In the genomic region with DNA sequence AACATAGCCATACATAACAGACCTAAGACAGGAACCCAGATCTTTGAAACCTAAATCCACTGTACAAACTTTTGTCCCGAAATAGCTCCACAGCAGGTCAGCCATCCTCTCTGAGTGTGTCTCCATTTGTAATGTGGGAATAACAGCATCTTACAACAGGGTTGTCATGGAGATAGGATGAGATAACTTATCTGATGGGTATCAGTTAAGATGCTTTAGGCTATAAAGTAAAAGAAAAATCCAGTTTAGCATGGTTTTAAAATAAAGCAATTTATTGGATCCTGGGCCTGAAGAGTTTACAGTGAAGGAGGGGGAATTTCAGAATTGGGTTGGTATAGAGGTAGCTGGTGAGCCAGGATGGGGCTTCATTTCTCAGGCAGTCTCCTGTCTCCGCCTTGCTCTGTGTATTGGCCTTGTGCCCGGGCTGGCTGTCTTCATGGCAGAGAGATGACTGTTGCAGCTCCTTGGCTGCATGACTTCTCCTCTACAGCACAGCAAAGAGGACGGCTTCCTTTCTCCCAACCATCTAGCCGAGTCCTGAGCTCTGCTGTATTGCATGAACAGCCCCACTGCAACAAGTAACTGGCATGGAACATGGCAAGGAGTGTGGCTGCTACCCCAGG, we compare ENCODE assay signal across 1 cellular context.
TF ChIP-seq lines count a peak whose summit lies in the region.

No MANE protein-coding gene starts in this region.

TF ChIP-seq in HepG2, 621 proteins besides CTCF, POLR2A, EP300 and RAD21 (continued from another document):
- TF ChIP-seq, protein P1, sequence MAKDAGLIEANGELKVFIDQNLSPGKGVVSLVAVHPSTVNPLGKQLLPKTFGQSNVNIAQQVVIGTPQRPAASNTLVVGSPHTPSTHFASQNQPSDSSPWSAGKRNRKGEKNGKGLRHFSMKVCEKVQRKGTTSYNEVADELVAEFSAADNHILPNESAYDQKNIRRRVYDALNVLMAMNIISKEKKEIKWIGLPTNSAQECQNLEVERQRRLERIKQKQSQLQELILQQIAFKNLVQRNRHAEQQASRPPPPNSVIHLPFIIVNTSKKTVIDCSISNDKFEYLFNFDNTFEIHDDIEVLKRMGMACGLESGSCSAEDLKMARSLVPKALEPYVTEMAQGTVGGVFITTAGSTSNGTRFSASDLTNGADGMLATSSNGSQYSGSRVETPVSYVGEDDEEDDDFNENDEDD (CRISPR knock-in tag; IDR thresholded peaks at IDR 0.05; ENCODE audit: borderline replicate concordance) = no peak
- TF ChIP-seq, protein P2, sequence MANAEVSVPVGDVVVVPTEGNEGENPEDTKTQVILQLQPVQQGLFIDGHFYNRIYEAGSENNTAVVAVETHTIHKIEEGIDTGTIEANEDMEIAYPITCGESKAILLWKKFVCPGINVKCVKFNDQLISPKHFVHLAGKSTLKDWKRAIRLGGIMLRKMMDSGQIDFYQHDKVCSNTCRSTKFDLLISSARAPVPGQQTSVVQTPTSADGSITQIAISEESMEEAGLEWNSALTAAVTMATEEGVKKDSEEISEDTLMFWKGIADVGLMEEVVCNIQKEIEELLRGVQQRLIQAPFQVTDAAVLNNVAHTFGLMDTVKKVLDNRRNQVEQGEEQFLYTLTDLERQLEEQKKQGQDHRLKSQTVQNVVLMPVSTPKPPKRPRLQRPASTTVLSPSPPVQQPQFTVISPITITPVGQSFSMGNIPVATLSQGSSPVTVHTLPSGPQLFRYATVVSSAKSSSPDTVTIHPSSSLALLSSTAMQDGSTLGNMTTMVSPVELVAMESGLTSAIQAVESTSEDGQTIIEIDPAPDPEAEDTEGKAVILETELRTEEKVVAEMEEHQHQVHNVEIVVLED (CRISPR knock-in tag; IDR thresholded peaks at IDR 0.05; ENCODE audit: borderline replicate concordance) = no peak
- TF ChIP-seq IKZF4 (CRISPR knock-in tag; IDR thresholded peaks at IDR 0.05; ENCODE audit: borderline replicate concordance, low read depth, not compliant biosample characterization) (no peak), RFXANK (CRISPR knock-in tag; IDR thresholded peaks at IDR 0.05) (no peak), ZNF335 (CRISPR knock-in tag; IDR thresholded peaks at IDR 0.05) (no peak)
